Comparison of ENCODE assay signal across 1 cellular context in the genomic region with DNA sequence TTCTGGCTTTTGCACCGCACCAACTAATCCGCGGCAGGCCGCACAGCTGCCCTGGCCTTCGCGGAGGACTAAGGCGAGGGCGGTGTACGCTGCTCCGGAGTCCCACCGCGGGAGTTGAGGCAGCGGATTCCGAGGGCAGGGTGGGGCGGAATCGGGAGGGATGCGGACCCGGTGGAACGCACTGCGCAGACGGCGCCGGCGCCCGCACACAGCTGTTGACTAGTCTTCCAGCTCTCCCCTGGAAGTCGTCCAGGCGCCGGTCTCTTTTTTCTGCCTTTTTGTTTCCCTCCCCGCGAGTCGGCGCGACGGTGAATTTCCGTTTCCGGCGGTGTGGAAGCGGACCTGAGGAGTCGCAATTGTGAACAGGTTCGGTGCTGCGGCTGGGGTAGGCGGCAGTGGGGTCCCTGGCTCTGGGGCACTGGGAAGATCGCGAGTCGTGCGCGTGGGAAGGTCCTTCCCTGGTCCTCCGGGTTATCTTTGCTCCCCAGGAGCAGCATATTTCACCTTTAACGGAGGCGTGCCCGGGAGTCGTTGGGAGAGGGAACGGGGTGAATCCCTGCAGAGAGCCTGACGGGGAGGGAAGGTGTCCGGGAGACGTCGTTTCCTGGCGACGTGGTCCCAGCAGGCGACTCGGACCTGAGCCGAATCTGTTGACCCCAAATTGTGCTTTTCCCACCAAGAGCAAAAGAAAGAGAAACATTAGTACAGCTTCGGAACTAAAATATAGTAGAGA.
TF ChIP-seq lines count a peak whose summit lies in the region.

Gene ASAH2B, plus strand, starts transcription at position 319 of the 733 bp plus-strand sequence. CDS start 5,195 bp downstream, outside the sequence.

TF ChIP-seq in HepG2, 621 proteins besides CTCF, POLR2A, EP300 and RAD21 (continued from another document and continues in another):
- TF ChIP-seq ZNF784 (CRISPR knock-in tag; IDR thresholded peaks at IDR 0.05; ENCODE audit: borderline replicate concordance) (peak; percentile 49; the same call in 1 of the 2 replicates), ZNF496 (CRISPR knock-in tag; IDR thresholded peaks at IDR 0.05; ENCODE audit: insufficient replicate concordance) (no peak), NFE2 (CRISPR knock-in tag; IDR thresholded peaks at IDR 0.05) (no peak), CENPBD1 (CRISPR knock-in tag; IDR thresholded peaks at IDR 0.05; ENCODE audit: borderline replicate concordance, low read depth) (no peak), ZBTB42 (CRISPR knock-in tag; IDR thresholded peaks at IDR 0.05) (no peak), ZNF407 (CRISPR knock-in tag; IDR thresholded peaks at IDR 0.05; ENCODE audit: not compliant biosample characterization) (no peak), MXD4 (CRISPR knock-in tag; IDR thresholded peaks at IDR 0.05) (peak; percentile 19; the same call in 1 of the 2 replicates), HNF4A (CRISPR knock-in tag; IDR thresholded peaks at IDR 0.05) (no peak), TEAD3 (CRISPR knock-in tag; optimal IDR thresholded peaks at IDR 0.05; ENCODE audit: borderline replicate concordance) (peak; percentile 41), EHMT2 (IDR thresholded peaks at IDR 0.05; ENCODE audit: borderline replicate concordance, low read depth, low read length) (peak; percentile 48), ZNF747 (CRISPR knock-in tag; IDR thresholded peaks at IDR 0.05; ENCODE audit: borderline replicate concordance) (0 out of 2 replicates have a peak, but pooled peaks have one; percentile 79), ZNF549 (CRISPR knock-in tag; IDR thresholded peaks at IDR 0.05) (no peak), ZMYM4 (CRISPR knock-in tag; IDR thresholded peaks at IDR 0.05) (peak; percentile 69; the same call in 1 of the 2 replicates), DMAP1 (CRISPR knock-in tag; IDR thresholded peaks at IDR 0.05) (peak; percentile 83; the same call in 1 of the 2 replicates), ZNF792 (CRISPR knock-in tag; IDR thresholded peaks at IDR 0.05) (peak; percentile 72), ZBTB20 (CRISPR knock-in tag; IDR thresholded peaks at IDR 0.05; ENCODE audit: borderline replicate concordance, low read depth) (0 out of 2 replicates have a peak, but pooled peaks have one; percentile 40), ZNF562 (CRISPR knock-in tag; IDR thresholded peaks at IDR 0.05; ENCODE audit: borderline replicate concordance) (no peak), ZNF138 (CRISPR knock-in tag; IDR thresholded peaks at IDR 0.05; ENCODE audit: low read depth) (0 out of 2 replicates have a peak, but pooled peaks have one; percentile 51), NFE2L1 (CRISPR knock-in tag; IDR thresholded peaks at IDR 0.05; ENCODE audit: borderline replicate concordance) (no peak), ZSCAN22 (CRISPR knock-in tag; IDR thresholded peaks at IDR 0.05) (no peak), ZNF768 (CRISPR knock-in tag; IDR thresholded peaks at IDR 0.05) (peak; percentile 58; the same call in 1 of the 2 replicates), ISL2 (CRISPR knock-in tag; IDR thresholded peaks at IDR 0.05) (no peak; the same call in 1 of the 2 replicates), SP140L (CRISPR knock-in tag; IDR thresholded peaks at IDR 0.05; ENCODE audit: borderline replicate concordance) (no peak), CBFB (CRISPR knock-in tag; IDR thresholded peaks at IDR 0.05) (no peak), ZIK1 (CRISPR knock-in tag; IDR thresholded peaks at IDR 0.05; ENCODE audit: borderline replicate concordance, low read depth) (no peak), NONO (IDR thresholded peaks at IDR 0.05) (no peak), NONO (CRISPR knock-in tag; conservative IDR thresholded peaks at IDR 0.05) (0 out of 2 replicates have a peak, but pooled peaks have one; percentile 63), RARA (CRISPR knock-in tag; IDR thresholded peaks at IDR 0.05) (no peak), ELF3 (CRISPR knock-in tag; IDR thresholded peaks at IDR 0.05) (peak; percentile 59; the same call in 1 of the 2 replicates), MYPOP (CRISPR knock-in tag; IDR thresholded peaks at IDR 0.05) (no peak), TIGD3 (CRISPR knock-in tag; IDR thresholded peaks at IDR 0.05; ENCODE audit: borderline replicate concordance) (peak; percentile 66; the same call in 1 of the 2 replicates), SALL1 (CRISPR knock-in tag; IDR thresholded peaks at IDR 0.05) (peak; percentile 41), RNF2 (conservative IDR thresholded peaks at IDR 0.05; ENCODE audit: low read depth) (0 out of 2 replicates have a peak, but pooled peaks have one; percentile 39), ERF (CRISPR knock-in tag; IDR thresholded peaks at IDR 0.05) (peak; percentile 26; the same call in 1 of the 2 replicates), RARG (CRISPR knock-in tag; IDR thresholded peaks at IDR 0.05; ENCODE audit: low read depth) (no peak), ZNF326 (CRISPR knock-in tag; IDR thresholded peaks at IDR 0.05; ENCODE audit: borderline replicate concordance) (no peak), ZNF576 (CRISPR knock-in tag; IDR thresholded peaks at IDR 0.05) (no peak), SOX5 (CRISPR knock-in tag; IDR thresholded peaks at IDR 0.05; ENCODE audit: borderline replicate concordance) (peak; percentile 19; the same call in 1 of the 2 replicates), FOXO1 (CRISPR knock-in tag; IDR thresholded peaks at IDR 0.05) (peak; percentile 53), TOE1 (CRISPR knock-in tag; IDR thresholded peaks at IDR 0.05) (0 out of 2 replicates have a peak, but pooled peaks have one; percentile 26)
- TF ChIP-seq, protein P1, sequence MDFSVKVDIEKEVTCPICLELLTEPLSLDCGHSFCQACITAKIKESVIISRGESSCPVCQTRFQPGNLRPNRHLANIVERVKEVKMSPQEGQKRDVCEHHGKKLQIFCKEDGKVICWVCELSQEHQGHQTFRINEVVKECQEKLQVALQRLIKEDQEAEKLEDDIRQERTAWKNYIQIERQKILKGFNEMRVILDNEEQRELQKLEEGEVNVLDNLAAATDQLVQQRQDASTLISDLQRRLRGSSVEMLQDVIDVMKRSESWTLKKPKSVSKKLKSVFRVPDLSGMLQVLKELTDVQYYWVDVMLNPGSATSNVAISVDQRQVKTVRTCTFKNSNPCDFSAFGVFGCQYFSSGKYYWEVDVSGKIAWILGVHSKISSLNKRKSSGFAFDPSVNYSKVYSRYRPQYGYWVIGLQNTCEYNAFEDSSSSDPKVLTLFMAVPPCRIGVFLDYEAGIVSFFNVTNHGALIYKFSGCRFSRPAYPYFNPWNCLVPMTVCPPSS (IDR thresholded peaks at IDR 0.05), result no peak
- TF ChIP-seq, protein P2, sequence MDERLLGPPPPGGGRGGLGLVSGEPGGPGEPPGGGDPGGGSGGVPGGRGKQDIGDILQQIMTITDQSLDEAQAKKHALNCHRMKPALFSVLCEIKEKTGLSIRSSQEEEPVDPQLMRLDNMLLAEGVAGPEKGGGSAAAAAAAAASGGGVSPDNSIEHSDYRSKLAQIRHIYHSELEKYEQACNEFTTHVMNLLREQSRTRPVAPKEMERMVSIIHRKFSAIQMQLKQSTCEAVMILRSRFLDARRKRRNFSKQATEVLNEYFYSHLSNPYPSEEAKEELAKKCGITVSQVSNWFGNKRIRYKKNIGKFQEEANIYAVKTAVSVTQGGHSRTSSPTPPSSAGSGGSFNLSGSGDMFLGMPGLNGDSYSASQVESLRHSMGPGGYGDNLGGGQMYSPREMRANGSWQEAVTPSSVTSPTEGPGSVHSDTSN (CRISPR knock-in tag; IDR thresholded peaks at IDR 0.05), result no peak
- TF ChIP-seq, protein P3, sequence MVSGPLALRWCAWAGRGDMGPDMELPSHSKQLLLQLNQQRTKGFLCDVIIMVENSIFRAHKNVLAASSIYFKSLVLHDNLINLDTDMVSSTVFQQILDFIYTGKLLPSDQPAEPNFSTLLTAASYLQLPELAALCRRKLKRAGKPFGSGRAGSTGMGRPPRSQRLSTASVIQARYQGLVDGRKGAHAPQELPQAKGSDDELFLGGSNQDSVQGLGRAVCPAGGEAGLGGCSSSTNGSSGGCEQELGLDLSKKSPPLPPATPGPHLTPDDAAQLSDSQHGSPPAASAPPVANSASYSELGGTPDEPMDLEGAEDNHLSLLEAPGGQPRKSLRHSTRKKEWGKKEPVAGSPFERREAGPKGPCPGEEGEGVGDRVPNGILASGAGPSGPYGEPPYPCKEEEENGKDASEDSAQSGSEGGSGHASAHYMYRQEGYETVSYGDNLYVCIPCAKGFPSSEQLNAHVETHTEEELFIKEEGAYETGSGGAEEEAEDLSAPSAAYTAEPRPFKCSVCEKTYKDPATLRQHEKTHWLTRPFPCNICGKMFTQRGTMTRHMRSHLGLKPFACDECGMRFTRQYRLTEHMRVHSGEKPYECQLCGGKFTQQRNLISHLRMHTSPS (CRISPR knock-in tag; IDR thresholded peaks at IDR 0.05; ENCODE audit: low read depth), result no peak
